ENCODE assay signal across 8 cellular contexts in the genomic region with DNA sequence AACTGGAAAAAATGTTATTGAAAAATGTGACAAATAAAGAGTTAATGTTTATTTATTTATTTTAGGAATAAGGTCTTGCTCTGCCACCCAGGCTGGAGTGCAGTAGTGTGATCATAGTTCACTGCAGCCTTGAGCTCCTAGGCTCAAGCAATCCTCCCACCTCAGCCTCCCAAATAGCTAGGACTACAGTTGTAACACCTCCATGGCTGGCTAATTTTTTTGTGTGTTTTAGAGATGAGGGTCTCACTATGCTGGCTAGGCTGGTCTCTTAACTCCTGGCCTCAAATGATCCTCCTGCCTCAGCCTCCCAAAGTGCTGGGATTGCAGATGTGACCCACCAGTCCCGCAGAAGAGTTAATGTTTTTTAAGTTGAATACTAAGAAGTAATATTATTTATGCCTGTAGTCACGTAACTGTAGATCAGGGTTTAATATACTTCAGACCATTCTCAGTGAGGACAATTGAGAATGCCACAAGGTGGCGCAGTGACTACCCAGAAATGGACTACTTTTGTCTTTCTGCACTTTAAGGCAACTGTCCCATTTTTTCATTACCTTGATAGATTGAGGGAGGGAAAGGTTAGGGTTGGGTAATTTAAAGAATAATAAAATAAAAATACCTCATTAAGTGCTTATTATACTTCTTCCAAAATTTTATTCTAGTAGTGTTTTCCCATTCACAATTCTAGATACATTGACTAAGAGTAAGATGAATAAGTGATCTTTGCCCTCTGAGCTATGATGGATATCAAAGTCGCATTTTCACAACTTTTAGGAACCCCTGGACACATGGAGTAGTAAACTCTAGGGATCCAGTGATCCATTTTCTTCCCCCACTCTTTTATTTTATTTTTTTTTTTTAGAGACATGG. TPM values are rescaled to one million over a fixed set of nuclear protein-coding genes. Genes with fewer than 3 reads are reported as not detected.
DNase-seq lines count a peak whose midpoint lies in the region; ATAC-seq and TF ChIP-seq lines count a peak whose summit lies in the region.

No MANE protein-coding gene starts in this region.

- ATAC-seq in heart right ventricle = peak in 7 of 8 donors; percentile 42 to 84 (median 68)
- no peak for ATAC-seq in HG03460 (IDR thresholded peaks at IDR 0.05; ENCODE audit: unreplicated experiment)
- no peak for ATAC-seq in GM19328 (IDR thresholded peaks at IDR 0.05; ENCODE audit: unreplicated experiment)

- no peaks in the 10 kb centered on the region for H3K9me3 ChIP-seq in heart right ventricle
- no peaks in the 10 kb centered on the region for H3K9me3 ChIP-seq in sigmoid colon

- CTCF ChIA-PET in activated naive CD4-positive, alpha-beta T cell treated with anti-CD3 and anti-CD28 coated beads, Interleukin-2, amount 10 ng/mL, durations not matched to agents 7 days and 5 days (lab: Charles Lee) = interaction anchor here (0.5 to 2.6 kb wide), 10 partner anchors 58 to 656 kb away, joined by 3 to 21 read pairs (median 4); no protein-coding TSS in a partner anchor

- TF ChIP-seq CTCF in heart right ventricle (IDR thresholded peaks at IDR 0.05) = peak; percentile 57 to 85 (median 77)
- peak; percentile 43 to 78 (median 58) for TF ChIP-seq CTCF in sigmoid colon (IDR thresholded peaks at IDR 0.05)

- H3K4me3 ChIP-seq in heart right ventricle = no peak overlapping the region
- H3K4me3 ChIP-seq in sigmoid colon = no peak overlapping the region

- no peak overlapping the region for H3K4me3 Mint-ChIP-seq in activated naive CD4-positive, alpha-beta T cell treated with anti-CD3 and anti-CD28 coated beads, Interleukin-2, amount 10 ng/mL, durations not matched to agents 7 days and 5 days

- 23 to 26% methylated on average over 4 of the region's 4 CpGs for WGBS in heart right ventricle, 2 donors
- WGBS in sigmoid colon, 2 donors = 21 to 32% methylated on average over 4 of the region's 4 CpGs

- no peak overlapping the region for H3K27ac ChIP-seq in heart right ventricle
- no peak overlapping the region for H3K27ac ChIP-seq in sigmoid colon

- H3K36me3 Mint-ChIP-seq in activated naive CD4-positive, alpha-beta T cell treated with anti-CD3 and anti-CD28 coated beads, Interleukin-2, amount 10 ng/mL, durations not matched to agents 7 days and 5 days = no peaks in the 10 kb centered on the region

- no peak for TF ChIP-seq EP300 in sigmoid colon (IDR thresholded peaks at IDR 0.05)

- intact Hi-C loops in heart right ventricle (cut with DNase I) = loop anchor here (1.0 to 10.0 kb wide), 9 partner anchors 64 to 656 kb away; no protein-coding TSS in a partner anchor
- intact Hi-C loops in sigmoid colon (cut with DNase I) = loop anchor here (2.0 to 10.0 kb wide), 3 partner anchors 136 to 508 kb away; no protein-coding TSS in a partner anchor

- no peaks in the 10 kb centered on the region for H3K36me3 ChIP-seq in heart right ventricle
- H3K36me3 ChIP-seq in sigmoid colon = no peaks in the 10 kb centered on the region

- H3K4me1 ChIP-seq in heart right ventricle (peaks cover 0 to 13% (median 0%) of the 10 kb centered on the region in 9 donors), sigmoid colon (peaks cover 0 to 4% (median 0%) of the 10 kb centered on the region in 4 donors)

- peaks cover 6% of the 10 kb centered on the region for H3K4me1 Mint-ChIP-seq in activated naive CD4-positive, alpha-beta T cell treated with anti-CD3 and anti-CD28 coated beads, Interleukin-2, amount 10 ng/mL, durations not matched to agents 7 days and 5 days

- DNase-seq in DMS53 treated with DMSO at 0.1 percent for 48 hours (lab: John Stamatoyannopoulos, UW; ENCODE audit: unreplicated experiment) (peak; percentile 56), LoVo (ENCODE audit: low spot score) (peak; percentile 58), SK-N-DZ (ENCODE audit: low spot score) (peak; percentile 69), heart right ventricle (peak; percentile 31 to 68), sigmoid colon (peak; percentile 77)
- peak; percentile 78 for DNase-seq in activated naive CD4-positive, alpha-beta T cell treated with anti-CD3 and anti-CD28 coated beads, Interleukin-2, amount 10 ng/mL, durations not matched to agents 7 days and 5 days

- no peak for TF ChIP-seq POLR2A in sigmoid colon (IDR thresholded peaks at IDR 0.05)

- H3K27me3 ChIP-seq in heart right ventricle = no peaks in the 10 kb centered on the region
- H3K27me3 ChIP-seq in sigmoid colon = no peaks in the 10 kb centered on the region

- no peak overlapping the region for H3K27ac Mint-ChIP-seq in activated naive CD4-positive, alpha-beta T cell treated with anti-CD3 and anti-CD28 coated beads, Interleukin-2, amount 10 ng/mL, durations not matched to agents 7 days and 5 days

- peaks cover 38% of the 10 kb centered on the region for H3K27me3 Mint-ChIP-seq in activated naive CD4-positive, alpha-beta T cell treated with anti-CD3 and anti-CD28 coated beads, Interleukin-2, amount 10 ng/mL, durations not matched to agents 7 days and 5 days

- no peaks in the 10 kb centered on the region for H3K9me3 Mint-ChIP-seq in activated naive CD4-positive, alpha-beta T cell treated with anti-CD3 and anti-CD28 coated beads, Interleukin-2, amount 10 ng/mL, durations not matched to agents 7 days and 5 days

RNA-seq across cellular contexts. Expression of a gene that starts 6.0 kb away (rescaled TPM):
- 0.10 TPM in 1 of 2 replicates, not detected in the other for polyA plus RNA-seq in SK-N-DZ (2014; cell fraction: cytosol; rRNA removed)
- not detected in 2 replicates for polyA plus RNA-seq in SK-N-DZ (2014; cell fraction: nucleus; rRNA removed)
- total RNA-seq in heart right ventricle (under 1 TPM in 2 of 10 donors, not detected in 8; 0.37 to 0.41 TPM), sigmoid colon (1 to 10 TPM in 1 of 4 donors, not detected in 3; 1.4 TPM)
- polyA plus RNA-seq in heart right ventricle (under 1 TPM in 1 of 2 donors, not detected in 1; 0.03 TPM), sigmoid colon (100 to 1,000 TPM in 2 of 3 donors, 10 to 100 TPM in 1; 81.7 to 440 (median 156) TPM)

RNA-seq across cellular contexts. Expression of a gene that starts 41.4 kb away (rescaled TPM):
- 27.9 and 33.4 TPM in 2 replicates for polyA plus RNA-seq in SK-N-DZ (2014; cell fraction: cytosol; rRNA removed)
- polyA plus RNA-seq in SK-N-DZ (2014; cell fraction: nucleus; rRNA removed) = 13.8 and 19.2 TPM in 2 replicates
- total RNA-seq in heart right ventricle (100 to 1,000 TPM in 6 of 10 donors, 10 to 100 TPM in 4; 72.2 to 154 (median 108) TPM), sigmoid colon (100 to 1,000 TPM in 2 of 4 donors, 10 to 100 TPM in 2; 89.2 to 203 (median 125) TPM)
- polyA plus RNA-seq in heart right ventricle (100 to 1,000 TPM in 1 of 2 donors, 10 to 100 TPM in 1; 18.5 to 145 TPM), sigmoid colon (10 to 100 TPM; 15.0 to 27.0 (median 22.7) TPM)

Comparison
In these comparisons a context has a peak if more than half of its experiments do, and no peak if none do; other contexts are left out.
1. ATAC-seq: peak in heart right ventricle (7 of 8); none in HG03460 (single experiment) and GM19328 (single experiment).
2. Peak in every context shown above with its lines, with median percentiles within 50 percentile points of each other: DNase-seq.